ENCODE assay signal across 12 cellular contexts in genomic region chr2:60535392-60536312, GRCh38. TPM values are rescaled to one million over a fixed set of nuclear protein-coding genes. Genes with fewer than 3 reads are reported as not detected.
DNase-seq lines count a peak whose midpoint lies in the region; ATAC-seq and TF ChIP-seq lines count a peak whose summit lies in the region.
"Had no signal": no experiment of that assay in that cellular context is flagged by ENCODE, and none has a peak within 500 bp of the region (broad histone marks: within the 10 kb centered on the region; RNA-seq: fewer than 3 reads in every experiment).

No MANE protein-coding gene starts in this region.

- no peaks in the 10 kb centered on the region for H3K36me3 Mint-ChIP-seq in mesothelial cell of epicardium
- H3K36me3 Mint-ChIP-seq: natural killer cell had no signal

- H3K4me1 Mint-ChIP-seq in mesothelial cell of epicardium: peaks cover 96% of the 10 kb centered on the region
- H3K4me1 Mint-ChIP-seq: natural killer cell had no signal

- in situ Hi-C loops in KBM-7 (cut with MboI; ENCODE audit: low pct_unique_long_range_greater_than_20kb, low sequenced_read_pairs): no loop called here

- H3K4me3 Mint-ChIP-seq in mesothelial cell of epicardium: peak overlapping the region; percentile 17
- H3K4me3 Mint-ChIP-seq: HFFc6, natural killer cell had no signal

- H3K27me3 Mint-ChIP-seq in mesothelial cell of epicardium (ENCODE audit: low read depth): no peaks in the 10 kb centered on the region

- TF ChIP-seq CTCF in mesothelial cell of epicardium (IDR thresholded peaks at IDR 0.05; ENCODE audit: unreplicated experiment): no peak

- DNase-seq in mesothelial cell of epicardium (ENCODE audit: low spot score in 2 of 2, unreplicated experiment in 2 of 2) (no peak), KBM-7 (no peak), NCI-H2107 (lab: John Stamatoyannopoulos, UW) (no peak), DMS53 (lab: John Stamatoyannopoulos, UW) (no peak)
- DNase-seq in activated naive CD4-positive, alpha-beta T cell treated with anti-CD3 and anti-CD28 coated beads, Interleukin-2, amount 50 U/mL, for 16 hours: no peak
- DNase-seq: HFFc6; natural killer cell; NCI-H2029; stimulated activated CD4-positive, alpha-beta T cell treated with anti-CD3 and anti-CD28 coated beads, Interleukin-2, amount 100 ng/mL, for 48 hours had no signal

- peak overlapping the region; percentile 96 for H3K27ac Mint-ChIP-seq in mesothelial cell of epicardium
- H3K27ac Mint-ChIP-seq: HFFc6, natural killer cell had no signal

- ATAC-seq in GM18867 (IDR thresholded peaks at IDR 0.05; ENCODE audit: unreplicated experiment) (peak; percentile 85), GM21717 (IDR thresholded peaks at IDR 0.05; ENCODE audit: unreplicated experiment) (peak; percentile 84), HG03280 (IDR thresholded peaks at IDR 0.05; ENCODE audit: unreplicated experiment) (peak; percentile 63)
- ATAC-seq: natural killer cell had no signal

- H3K9me3 Mint-ChIP-seq in mesothelial cell of epicardium: no peaks in the 10 kb centered on the region
- H3K9me3 Mint-ChIP-seq: HFFc6, natural killer cell had no signal

RNA-seq across cellular contexts. Expression of gene BCL11A, which starts 17.8 kb away (rescaled TPM):
- total RNA-seq in mesothelial cell of epicardium: 139 to 142 TPM (median 141 TPM) in 3 replicates
